Comparison of ENCODE assay signal across 8 cellular contexts in the genomic region with DNA sequence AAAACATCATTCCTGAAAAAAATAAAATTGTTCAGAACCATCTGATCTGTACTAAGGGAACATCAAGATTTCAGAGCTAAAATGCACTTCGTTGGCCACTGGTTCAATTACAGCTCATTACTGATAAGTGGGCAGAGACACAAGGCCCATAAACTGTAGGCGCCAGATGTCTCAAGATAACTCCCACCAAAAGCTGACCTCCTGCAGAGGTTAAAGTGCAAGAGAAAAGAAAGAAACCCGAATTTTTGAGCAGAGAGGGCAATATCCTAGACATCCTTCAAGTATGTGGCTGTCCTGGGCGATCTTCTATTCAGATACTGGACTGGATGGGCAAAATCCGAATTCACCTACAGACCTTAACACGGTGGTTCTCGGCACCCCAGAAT. TPM values are rescaled to one million over a fixed set of nuclear protein-coding genes. Genes with fewer than 3 reads are reported as not detected.
DNase-seq lines count a peak whose midpoint lies in the region; ATAC-seq and TF ChIP-seq lines count a peak whose summit lies in the region.

No MANE protein-coding gene starts in this region.

- no peaks in the 10 kb centered on the region for H3K36me3 Mint-ChIP-seq in endodermal cell (ENCODE audit: low read depth)

- no peaks in the 10 kb centered on the region for H3K27me3 ChIP-seq in endodermal cell (ENCODE audit: control insufficient read depth, insufficient read depth, low read length, poor library complexity, severe bottlenecking)
- H3K27me3 ChIP-seq in neutrophil, result no peaks in the 10 kb centered on the region

- DNase-seq in GM12865 (ENCODE audit: low read depth) (no peak), OCI-M1 (lab: John Stamatoyannopoulos, UW) (peak; percentile 65), endodermal cell (no peak), ecto neural progenitor cell (ENCODE audit: low spot score) (no peak), NCI-H526 treated with DMSO at 0.1 percent for 48 hours (lab: John Stamatoyannopoulos, UW) (no peak), ureter (ENCODE audit: low spot score) (no peak)

- peak overlapping the region; percentile 85 for H3K27ac Mint-ChIP-seq in endodermal cell

- H3K27ac ChIP-seq in endodermal cell (ENCODE audit: low read depth, low read length) (peak overlapping the region; percentile 86), neutrophil (no peak overlapping the region)

- ATAC-seq in GM19455 (IDR thresholded peaks at IDR 0.05; ENCODE audit: unreplicated experiment), result no peak

- no peaks in the 10 kb centered on the region for H3K36me3 ChIP-seq in endodermal cell (ENCODE audit: control insufficient read depth, insufficient read depth, low read length)
- H3K36me3 ChIP-seq in neutrophil, result no peaks in the 10 kb centered on the region

- H3K9me3 Mint-ChIP-seq in endodermal cell, result peaks cover 40% of the 10 kb centered on the region

- H3K4me3 Mint-ChIP-seq in endodermal cell, result peak overlapping the region; percentile 60

- H3K4me1 ChIP-seq in endodermal cell (ENCODE audit: control insufficient read depth, insufficient read depth, low read length) (no peaks in the 10 kb centered on the region), neutrophil (ENCODE audit: control insufficient read depth in 1 of 2, insufficient read depth in 1 of 2, low read depth in 1 of 2, low read length in 1 of 2) (peaks cover 20 to 30% of the 10 kb centered on the region in 2 experiments)

- peak overlapping the region; percentile 57 for H3K9ac ChIP-seq in endodermal cell (ENCODE audit: extremely low read depth, low read length, poor library complexity, severe bottlenecking)

- 0 to 5% methylated on average over 2 to 7 of the region's 7 CpGs for WGBS in endodermal cell (ENCODE audit: insufficient coverage in 1 of 2, insufficient read length in 1 of 2), 2 experiments

- H3K27me3 Mint-ChIP-seq in endodermal cell (ENCODE audit: insufficient read depth), result no peaks in the 10 kb centered on the region

- H3K9me3 ChIP-seq in endodermal cell (ENCODE audit: control insufficient read depth, low read length) (no peaks in the 10 kb centered on the region), neutrophil (no peaks in the 10 kb centered on the region)

- peaks cover 18% of the 10 kb centered on the region for H3K4me1 Mint-ChIP-seq in endodermal cell

- no peak for TF ChIP-seq CTCF in GM12865 (IDR thresholded peaks at IDR 0.05; ENCODE audit: insufficient read depth, low read depth, low read length, missing control alignments)
- no peak for TF ChIP-seq CTCF in endodermal cell (conservative IDR thresholded peaks at IDR 0.05)
- TF ChIP-seq CTCF in neutrophil (IDR thresholded peaks at IDR 0.05), result no peak

- H3K4me3 ChIP-seq in GM12865 (ENCODE audit: low read depth, low read length), result peak overlapping the region; percentile 83
- H3K4me3 ChIP-seq in endodermal cell (ENCODE audit: low read length), result peak overlapping the region; percentile 88
- peak overlapping the region; percentile 71 to 81 for H3K4me3 ChIP-seq in neutrophil (ENCODE audit: low read depth in 1 of 2, low read length in 1 of 2)

RNA-seq across cellular contexts. Expression of gene GEMIN8, which starts 0.7 kb away (rescaled TPM):
- total RNA-seq in endodermal cell (10 to 100 TPM; 18.2 to 23.6 TPM), ureter (29.5 TPM)
- polyA plus RNA-seq in endodermal cell (2013, experiment 1 of 2), result 28.4 TPM
- 29.0 TPM for polyA plus RNA-seq in endodermal cell (2013, experiment 2 of 2)
